In the genomic region with DNA sequence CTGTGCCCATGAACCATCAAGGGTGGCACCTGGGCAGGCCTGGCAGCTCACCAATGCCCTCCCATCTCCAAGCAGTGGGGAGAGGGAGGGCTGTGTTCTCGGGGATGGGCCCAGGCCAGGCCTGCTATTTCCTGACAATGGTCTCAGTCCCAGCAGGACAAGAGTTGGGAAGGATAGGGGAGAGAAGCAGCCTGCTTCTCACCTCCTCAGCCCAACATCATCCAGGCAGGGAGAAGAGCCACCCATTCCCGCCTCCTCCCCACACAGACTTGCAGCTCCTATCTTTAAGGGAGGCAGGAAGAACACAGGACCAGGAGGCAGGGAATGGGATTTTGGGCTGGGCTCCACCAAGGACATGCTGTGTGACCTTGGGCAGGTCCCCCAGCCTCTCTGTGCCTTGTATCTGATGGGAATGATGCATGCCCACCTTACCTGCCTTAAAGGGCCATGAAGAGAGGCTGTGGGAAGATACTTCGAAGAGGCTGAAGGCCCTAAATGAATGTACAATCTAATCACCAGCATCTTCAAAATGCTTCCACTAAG, we compare ENCODE assay signal across 18 cellular contexts.
A peak's percentile ranks its signal among the peaks of the same experiment; 100 is the strongest.
DNase-seq lines count a peak whose midpoint lies in the region; ATAC-seq, FAIRE-seq and TF ChIP-seq lines count a peak whose summit lies in the region.
"Had no signal": no experiment of that assay in that cellular context is flagged by ENCODE, and none has a peak within 500 bp of the region (broad histone marks: within the 10 kb centered on the region; RNA-seq: fewer than 3 reads in every experiment).

No MANE protein-coding gene starts in this region.

- no peak overlapping the region for H2BK120ac ChIP-seq in neuronal stem cell (ENCODE audit: low read depth, low read length)
- no peak overlapping the region for H2BK120ac ChIP-seq in H9 (ENCODE audit: low read depth, low read length, poor library complexity, severe bottlenecking)

- H4K20me1 ChIP-seq in HepG2 (ENCODE audit: insufficient read depth, low read length) (no peaks in the 10 kb centered on the region), H9 (ENCODE audit: control insufficient read depth, insufficient read depth, insufficient read length) (no peaks in the 10 kb centered on the region)

- H3K36me3 ChIP-seq in HepG2 (replicated peaks in 1 of 2; ENCODE audit: control insufficient read depth in 1 of 2, insufficient read depth in 2 of 2, low read length in 2 of 2) (no peaks in the 10 kb centered on the region), right lobe of liver (peaks cover 0 to 3% (median 0%) of the 10 kb centered on the region in 4 donors), neuronal stem cell (replicated peaks in 1 of 2; ENCODE audit: control insufficient read depth in 2 of 2, insufficient read depth in 2 of 2, low read length in 2 of 2) (no peaks in the 10 kb centered on the region)
- H3K36me3 ChIP-seq: HAP-1 had no signal

- TF ChIP-seq EP300 in HepG2 (IDR thresholded peaks at IDR 0.05; ENCODE audit: low read depth in 2 of 2, low read length in 2 of 2) = no peak
- no peak for TF ChIP-seq EP300 in HepG2 (CRISPR knock-in tag; IDR thresholded peaks at IDR 0.05; ENCODE audit: borderline replicate concordance)

- H3K27ac Mint-ChIP-seq in brain = peak overlapping the region in 4 of 5 experiments; percentile 32 to 74 (median 46)
- no peak overlapping the region for H3K27ac Mint-ChIP-seq in H9
- no peak overlapping the region for H3K27ac Mint-ChIP-seq in naive thymus-derived CD8-positive, alpha-beta T cell
- no peak overlapping the region for H3K27ac Mint-ChIP-seq in activated CD4-positive, alpha-beta T cell treated with anti-CD3 and anti-CD28 coated beads for 36 hours
- H3K27ac Mint-ChIP-seq: CD14-positive monocyte; CD8-positive, alpha-beta memory T cell had no signal

- no peaks in the 10 kb centered on the region for H3K9me3 ChIP-seq in HepG2 (ENCODE audit: low read length)
- H3K9me3 ChIP-seq in right lobe of liver = no peaks in the 10 kb centered on the region
- H3K9me3 ChIP-seq in neuronal stem cell (replicated peaks in 1 of 2; ENCODE audit: control insufficient read depth in 2 of 2, insufficient read depth in 1 of 2, low read depth in 1 of 2, low read length in 2 of 2) = no peaks in the 10 kb centered on the region
- no peaks in the 10 kb centered on the region for H3K9me3 ChIP-seq in H9 (ENCODE audit: control insufficient read depth, low read depth, low read length)
- H3K9me3 ChIP-seq: Caco-2, HAP-1 had no signal

- intact Hi-C loops in HepG2 (cut with micrococcal nuclease; ENCODE audit: unreplicated experiment) (no loop called here), right lobe of liver (cut with DNase I) (no loop called here)
- intact Hi-C loops in activated CD4-positive, alpha-beta T cell treated with anti-CD3 and anti-CD28 coated beads for 36 hours (cut with DNase I, micrococcal nuclease) = no loop called here

- DNase-seq in HepG2 (ENCODE audit: low spot score) = no peak
- no peak for DNase-seq in right lobe of liver
- no peak for DNase-seq in neuronal stem cell (ENCODE audit: low spot score)
- no peak for DNase-seq in H9
- no peak for DNase-seq in naive thymus-derived CD8-positive, alpha-beta T cell
- no peak for DNase-seq in activated CD4-positive, alpha-beta T cell treated with anti-CD3 and anti-CD28 coated beads for 36 hours
- DNase-seq: Caco-2; CD8-positive, alpha-beta memory T cell; DND-41; GDM1; GOT3 had no signal

- H3K79me2 ChIP-seq in HepG2 (ENCODE audit: insufficient read depth, low read length) (no peaks in the 10 kb centered on the region), H9 (ENCODE audit: insufficient read depth, low read length) (no peaks in the 10 kb centered on the region)

- H3K36me3 Mint-ChIP-seq in brain (no peaks in the 10 kb centered on the region), H9 (ENCODE audit: insufficient read depth in 1 of 3, low read depth in 3 of 3) (no peaks in the 10 kb centered on the region; a peak in 1 of 7 replicates)
- no peaks in the 10 kb centered on the region for H3K36me3 Mint-ChIP-seq in naive thymus-derived CD8-positive, alpha-beta T cell
- H3K36me3 Mint-ChIP-seq in activated CD4-positive, alpha-beta T cell treated with anti-CD3 and anti-CD28 coated beads for 36 hours (ENCODE audit: low read depth) = no peaks in the 10 kb centered on the region
- H3K36me3 Mint-ChIP-seq: CD14-positive monocyte; CD8-positive, alpha-beta memory T cell had no signal

- H3T11ph ChIP-seq in H9 (ENCODE audit: low read length) = no peak overlapping the region

- POLR2A ChIA-PET in HepG2 (lab: Yijun Ruan, JAX) = no interaction called here
- POLR2A ChIA-PET in naive thymus-derived CD8-positive, alpha-beta T cell (lab: Charles Lee) = no interaction called here
- POLR2A ChIA-PET in activated CD4-positive, alpha-beta T cell treated with anti-CD3 and anti-CD28 coated beads for 36 hours (lab: Charles Lee) = interaction anchor here (0.6 kb wide), 1 partner anchor 1139 kb away, joined by 3 read pairs; no protein-coding TSS in a partner anchor

- no peaks in the 10 kb centered on the region for H3K9me3 Mint-ChIP-seq in brain
- no peaks in the 10 kb centered on the region for H3K9me3 Mint-ChIP-seq in H9
- H3K9me3 Mint-ChIP-seq in naive thymus-derived CD8-positive, alpha-beta T cell = no peaks in the 10 kb centered on the region
- no peaks in the 10 kb centered on the region for H3K9me3 Mint-ChIP-seq in activated CD4-positive, alpha-beta T cell treated with anti-CD3 and anti-CD28 coated beads for 36 hours (ENCODE audit: low read depth)
- H3K9me3 Mint-ChIP-seq: CD14-positive monocyte; CD8-positive, alpha-beta memory T cell had no signal

- CTCF ChIA-PET in HepG2 (lab: Yijun Ruan, JAX; ENCODE audit: low intra/inter-chr PET ratio, low total read pairs) = no interaction called here
- CTCF ChIA-PET in activated CD4-positive, alpha-beta T cell treated with anti-CD3 and anti-CD28 coated beads for 36 hours (lab: Charles Lee) = no interaction called here

- peaks cover 72% of the 10 kb centered on the region for H3K4me1 Mint-ChIP-seq in brain
- H3K4me1 Mint-ChIP-seq in H9 = peaks cover 23 to 31% of the 10 kb centered on the region in 2 experiments
- H3K4me1 Mint-ChIP-seq in naive thymus-derived CD8-positive, alpha-beta T cell = peaks cover 0 to 2% (median 0%) of the 10 kb centered on the region in 4 donors
- H3K4me1 Mint-ChIP-seq in activated CD4-positive, alpha-beta T cell treated with anti-CD3 and anti-CD28 coated beads for 36 hours = no peaks in the 10 kb centered on the region
- H3K4me1 Mint-ChIP-seq: CD8-positive, alpha-beta memory T cell had no signal

- H3K23ac ChIP-seq in neuronal stem cell (ENCODE audit: low read depth, low read length, poor library complexity) = no peak overlapping the region
- H3K23ac ChIP-seq in H9 (ENCODE audit: insufficient read length, low read depth, low read length) = no peak overlapping the region

- WGBS in HepG2 (ENCODE audit: low lambda C conversion rate) = 27% methylated on average over 2 of the region's 3 CpGs
- WGBS in right lobe of liver (ENCODE audit: insufficient coverage, low coverage, low lambda C conversion rate, missing lambda C conversion rate) = 57% methylated on average over 1 of the region's 3 CpGs
- no CpG with 5 or more reads among the region's 3 CpGs for WGBS in neuronal stem cell (ENCODE audit: extremely low coverage in 2 of 2, insufficient read length in 2 of 2, insufficient replicate concordance in 1 of 2), 2 donors
- no CpG with 5 or more reads among the region's 3 CpGs for WGBS in H9 (ENCODE audit: extremely low coverage, insufficient read length, low lambda C conversion rate)

- H4K91ac ChIP-seq in neuronal stem cell (ENCODE audit: low read depth, low read length, poor library complexity) (no peak overlapping the region), H9 (ENCODE audit: insufficient read length, low read depth, low read length) (no peak overlapping the region)

- H2BK12ac ChIP-seq in neuronal stem cell (ENCODE audit: low read length) = peak overlapping the region; percentile 18
- H2BK12ac ChIP-seq in H9 (ENCODE audit: insufficient read length, low read depth, low read length) = no peak overlapping the region

- no peak for FAIRE-seq in HepG2 (lab: Jason Lieb, UNC)
- FAIRE-seq: GM19239 had no signal

- H4K5ac ChIP-seq in H9 (ENCODE audit: insufficient read length, low read depth, low read length) = no peak overlapping the region

- H3K4me3 Mint-ChIP-seq in brain = no peak overlapping the region
- no peak overlapping the region for H3K4me3 Mint-ChIP-seq in H9
- H3K4me3 Mint-ChIP-seq in naive thymus-derived CD8-positive, alpha-beta T cell = no peak overlapping the region
- H3K4me3 Mint-ChIP-seq in activated CD4-positive, alpha-beta T cell treated with anti-CD3 and anti-CD28 coated beads for 36 hours = no peak overlapping the region
- H3K4me3 Mint-ChIP-seq: CD14-positive monocyte; CD8-positive, alpha-beta memory T cell had no signal

- no peak overlapping the region for H3K4me2 ChIP-seq in HepG2 (ENCODE audit: low read depth, low read length)
- H3K4me2 ChIP-seq in neuronal stem cell (ENCODE audit: insufficient read depth, low read length, poor library complexity, severe bottlenecking) = no peak overlapping the region
- H3K4me2 ChIP-seq in H9 (ENCODE audit: insufficient read depth, insufficient read length, low read length) = no peak overlapping the region

- H2BK20ac ChIP-seq in H9 (ENCODE audit: low read depth, low read length, poor library complexity, severe bottlenecking) = no peak overlapping the region

- H2AK5ac ChIP-seq in neuronal stem cell (ENCODE audit: low read depth, low read length) = peak overlapping the region; percentile 72
- H2AK5ac ChIP-seq in H9 (ENCODE audit: insufficient read length, low read length) = no peak overlapping the region

- H2BK5ac ChIP-seq in neuronal stem cell (ENCODE audit: low read length) (no peak overlapping the region), H9 (ENCODE audit: insufficient read length, low read length) (no peak overlapping the region)

- H3K4me3 ChIP-seq in HepG2 (replicated peaks in 1 of 3; ENCODE audit: insufficient read depth in 1 of 3, low read depth in 2 of 3, low read length in 3 of 3) (no peak overlapping the region), right lobe of liver (no peak overlapping the region), neuronal stem cell (ENCODE audit: low read length in 2 of 2) (no peak overlapping the region)
- H3K4me3 ChIP-seq: HAP-1 had no signal

- H4K8ac ChIP-seq in neuronal stem cell (ENCODE audit: low read depth, low read length) = no peak overlapping the region
- H4K8ac ChIP-seq in H9 (replicated peaks; ENCODE audit: insufficient read length, low read depth, low read length) = no peak overlapping the region

- no peaks in the 10 kb centered on the region for H3K79me1 ChIP-seq in neuronal stem cell (ENCODE audit: low read depth, low read length)
- no peaks in the 10 kb centered on the region for H3K79me1 ChIP-seq in H9 (ENCODE audit: insufficient read depth, low read depth, low read length, poor library complexity, severe bottlenecking)

- H3K18ac ChIP-seq in neuronal stem cell (ENCODE audit: low read length) (peak overlapping the region; percentile 16), H9 (ENCODE audit: insufficient read length, low read depth, low read length) (no peak overlapping the region)

- ATAC-seq in HepG2 (no peak), right lobe of liver (no peak), HG03342 (IDR thresholded peaks at IDR 0.05; ENCODE audit: unreplicated experiment) (no peak)
- ATAC-seq in naive thymus-derived CD8-positive, alpha-beta T cell = no peak
- no peak for ATAC-seq in activated CD4-positive, alpha-beta T cell treated with anti-CD3 and anti-CD28 coated beads for 36 hours

- H2AFZ ChIP-seq in HepG2 (ENCODE audit: low read length) = no peak overlapping the region
- H2AFZ ChIP-seq in neuronal stem cell (ENCODE audit: low read length) = no peak overlapping the region
- H2AFZ ChIP-seq in H9 (ENCODE audit: low read length) = no peak overlapping the region

- H3K4ac ChIP-seq in neuronal stem cell (ENCODE audit: low read length) = no peak overlapping the region
- no peak overlapping the region for H3K4ac ChIP-seq in H9 (ENCODE audit: low read depth, low read length)

- H3K14ac ChIP-seq in neuronal stem cell (ENCODE audit: low read length) = no peak overlapping the region
- no peak overlapping the region for H3K14ac ChIP-seq in H9 (ENCODE audit: insufficient read depth, low read length)

- peaks cover 9% of the 10 kb centered on the region for H3K27me3 Mint-ChIP-seq in brain
- H3K27me3 Mint-ChIP-seq in H9 (ENCODE audit: low read depth) = peaks cover 9% of the 10 kb centered on the region
- peaks cover 0 to 7% (median 3%) of the 10 kb centered on the region in 5 donors for H3K27me3 Mint-ChIP-seq in naive thymus-derived CD8-positive, alpha-beta T cell
- no peaks in the 10 kb centered on the region for H3K27me3 Mint-ChIP-seq in activated CD4-positive, alpha-beta T cell treated with anti-CD3 and anti-CD28 coated beads for 36 hours

- H3K4me1 ChIP-seq in HepG2 (ENCODE audit: insufficient read depth, low read length) = no peaks in the 10 kb centered on the region; the same call in 1 of the 2 replicates
- no peaks in the 10 kb centered on the region for H3K4me1 ChIP-seq in right lobe of liver
- H3K4me1 ChIP-seq in neuronal stem cell (ENCODE audit: control insufficient read depth in 2 of 2, insufficient read depth in 1 of 2, low read depth in 1 of 2, low read length in 2 of 2) = peaks cover 0 to 18% of the 10 kb centered on the region in 2 donors
- H3K4me1 ChIP-seq in H9 (ENCODE audit: insufficient read depth, low read length) = no peaks in the 10 kb centered on the region
- H3K4me1 ChIP-seq: HAP-1 had no signal

- H2BK15ac ChIP-seq in neuronal stem cell (ENCODE audit: low read length) (no peak overlapping the region), H9 (ENCODE audit: low read depth, low read length) (no peak overlapping the region)

- in situ Hi-C loops in HepG2 (cut with HindIII; ENCODE audit: extremely low pct_ligation_motif_present, low pct_unique_long_range_greater_than_20kb) = no loop called here

- no peak for TF ChIP-seq RAD21 in HepG2 (CRISPR knock-in tag; IDR thresholded peaks at IDR 0.05)

- H3K27ac ChIP-seq in HepG2 (ENCODE audit: extremely low read length, insufficient read depth, low read length) = no peak overlapping the region
- no peak overlapping the region for H3K27ac ChIP-seq in right lobe of liver
- H3K27ac ChIP-seq in neuronal stem cell (replicated peaks; ENCODE audit: low read length) = no peak overlapping the region
- H3K27ac ChIP-seq in H9 (ENCODE audit: insufficient read length, low read depth, low read length) = no peak overlapping the region
- H3K27ac ChIP-seq: 22Rv1, HL-60 had no signal

- no peak overlapping the region for H3K9ac ChIP-seq in HepG2 (ENCODE audit: insufficient read depth, low read depth, low read length)
- no peak overlapping the region for H3K9ac ChIP-seq in neuronal stem cell (ENCODE audit: low read depth, low read length, poor library complexity)
- H3K9ac ChIP-seq in H9 (ENCODE audit: extremely low read depth, insufficient read length, low read length) = no peak overlapping the region

- H3K27me3 ChIP-seq in HepG2 (ENCODE audit: control insufficient read depth in 1 of 2, insufficient read depth in 2 of 2, low read length in 2 of 2) (no peaks in the 10 kb centered on the region; a peak in 3 of 5 replicates), right lobe of liver (no peaks in the 10 kb centered on the region), neuronal stem cell (ENCODE audit: control insufficient read depth in 3 of 3, insufficient read depth in 3 of 3, low read depth in 1 of 3, low read length in 3 of 3) (peaks cover 0 to 51% (median 0%) of the 10 kb centered on the region in 3 experiments), H9 (ENCODE audit: insufficient read depth, low read length) (no peaks in the 10 kb centered on the region)

- no TSS peak for BruUV-seq in HepG2 (replicated peaks; lab: Mats Ljungman, UMichigan)

- TF ChIP-seq CTCF in HepG2 (CRISPR knock-in tag; IDR thresholded peaks at IDR 0.05) (no peak), right lobe of liver (IDR thresholded peaks at IDR 0.05) (no peak), brain (conservative IDR thresholded peaks at IDR 0.05) (no peak), H9 (conservative IDR thresholded peaks at IDR 0.05) (no peak)

- no peak for TF ChIP-seq POLR2A in HepG2 (IDR thresholded peaks at IDR 0.05; ENCODE audit: insufficient read depth in 1 of 2, low read depth in 2 of 2, low read length in 2 of 2)
- TF ChIP-seq POLR2A in right lobe of liver (IDR thresholded peaks at IDR 0.05) = no peak

- no peaks in the 10 kb centered on the region for H3K23me2 ChIP-seq in H9 (ENCODE audit: insufficient read length, low read depth, low read length, poor library complexity, severe bottlenecking)

- no peak overlapping the region for H3K56ac ChIP-seq in H9 (ENCODE audit: insufficient read length, low read depth, low read length)

Comparison
In these comparisons a context has a peak if more than half of its experiments do, and no peak if none do; other contexts are left out.
1. H3K27ac Mint-ChIP-seq: peak in brain (4 of 5); none in H9 (0 of 3), naive thymus-derived CD8-positive, alpha-beta T cell (0 of 10) and activated CD4-positive, alpha-beta T cell treated with anti-CD3 and anti-CD28 coated beads for 36 hours (single experiment).